Comparison of ENCODE assay signal across 8 cellular contexts in genomic region chr2:236052206-236052605, GRCh38.
"Had no signal": no experiment of that assay in that cellular context is flagged by ENCODE, and none has a peak within 500 bp of the region (broad histone marks: within the 10 kb centered on the region; RNA-seq: fewer than 3 reads in every experiment).

No MANE protein-coding gene starts in this region.

- H3K9me3 Mint-ChIP-seq: GM23338, HFFc6 had no signal

- DNase-seq: H7, HFFc6, KBM-7 had no signal

- H3K9me3 ChIP-seq: HAP-1 had no signal

- H3K4me3 ChIP-seq: GM23338, HAP-1 had no signal

- H3K4me1 Mint-ChIP-seq: IgD-negative memory B cell had no signal

- H3K27ac ChIP-seq: HL-60 had no signal

- H3K27ac Mint-ChIP-seq: GM23338, HFFc6, IgD-negative memory B cell had no signal

- H3K4me1 ChIP-seq: HAP-1 had no signal

- H3K4me3 Mint-ChIP-seq: GM23338, HFFc6, IgD-negative memory B cell had no signal

- H2AFZ ChIP-seq: GM23338 had no signal

- H3K36me3 ChIP-seq: HAP-1 had no signal

- FAIRE-seq: HepG2 had no signal

- H3K36me3 Mint-ChIP-seq: IgD-negative memory B cell had no signal
